ENCODE assay signal across 8 cellular contexts in the genomic region with DNA sequence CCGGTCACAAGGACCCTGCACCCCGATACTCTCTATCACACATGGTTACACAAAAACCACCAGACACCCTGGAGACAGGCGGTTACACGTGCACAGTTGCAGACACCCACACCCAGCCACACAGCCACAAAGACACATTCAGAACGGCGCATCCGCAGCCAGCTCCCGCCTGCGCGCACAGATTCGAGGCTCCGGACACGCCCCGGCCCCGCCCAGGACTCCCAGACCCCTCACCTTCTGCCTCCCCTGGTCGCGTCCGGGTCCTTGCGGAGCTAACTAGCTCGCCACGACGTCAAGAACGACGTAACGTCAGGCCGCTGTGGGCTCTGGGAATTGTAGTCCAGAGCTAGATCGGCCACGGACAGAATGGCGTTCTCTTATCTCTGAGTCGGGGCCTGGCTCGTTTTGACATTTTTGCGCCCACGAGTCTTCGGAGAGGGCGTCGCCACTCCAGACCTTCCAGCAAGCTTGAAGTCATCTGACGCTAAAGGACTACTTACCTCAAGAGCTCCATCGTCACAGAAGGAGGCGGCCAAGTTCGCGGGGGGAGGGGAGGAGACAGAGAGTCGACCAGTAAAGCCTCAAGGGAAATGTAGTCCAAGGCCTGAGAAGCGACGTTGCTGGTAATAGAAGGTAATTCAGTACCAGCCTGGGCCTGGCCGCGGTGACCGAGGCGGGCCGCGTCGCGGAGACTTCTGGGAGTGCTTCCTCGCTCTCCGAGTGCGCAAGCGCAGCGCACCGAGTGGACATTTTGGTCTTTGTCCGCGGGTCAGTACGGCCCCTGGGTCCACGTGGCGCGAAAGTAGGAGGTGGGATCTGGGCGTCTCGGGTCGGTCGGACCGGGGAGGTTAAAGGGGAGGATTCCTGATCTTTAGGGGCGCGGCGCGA. TPM values are rescaled to one million over a fixed set of nuclear protein-coding genes. Genes with fewer than 3 reads are reported as not detected.
DNase-seq lines count a peak whose midpoint lies in the region; ATAC-seq and TF ChIP-seq lines count a peak whose summit lies in the region.

Gene ZNF146, plus strand, starts transcription at position 719 of the 888 bp plus-strand sequence. CDS start 21,335 bp downstream, outside the sequence.
Gene ZNF565, minus strand, starts transcription at position 278 of the 888 bp plus-strand sequence. CDS start 12,680 bp downstream, outside the sequence.

- H3K27me3 ChIP-seq in smooth muscle cell (ENCODE audit: low read depth), result no peaks in the 10 kb centered on the region

- peak within 1 kb of the TSS; percentile 99 for H3K27ac ChIP-seq in caudate nucleus (ENCODE audit: low read depth, low read length)
- H3K27ac ChIP-seq in smooth muscle cell (ENCODE audit: low read depth), result peak within 1 kb of the TSS; percentile 86

- WGBS in smooth muscle cell (ENCODE audit: low lambda C conversion rate), result 1% methylated on average over 73 of the region's 73 CpGs

- H3K9me3 ChIP-seq in smooth muscle cell (replicated peaks; ENCODE audit: low read depth), result no peaks in the 10 kb centered on the region

- TF ChIP-seq POLR2A in GM18951 (IDR thresholded peaks at IDR 0.05; ENCODE audit: extremely low read depth, insufficient read depth, insufficient read length), result peak; percentile 86

- H3K4me3 ChIP-seq in AG09309 (ENCODE audit: control insufficient read depth, low read depth, low read length), result peak within 1 kb of the TSS; percentile 86
- H3K4me3 ChIP-seq in WI38 (ENCODE audit: low read depth, low read length), result peak within 1 kb of the TSS; percentile 72
- peak within 1 kb of the TSS; percentile 79 for H3K4me3 ChIP-seq in smooth muscle cell

- H3K4me1 Mint-ChIP-seq in immature natural killer cell, result peaks cover 21% of the 10 kb centered on the region in 2 donors

- in situ Hi-C loops in GM18951 (cut with MboI; ENCODE audit: low sequenced_read_pairs, unreplicated experiment), result no loop called here

- ATAC-seq in HG03159 (IDR thresholded peaks at IDR 0.05; ENCODE audit: unreplicated experiment), result peak; percentile 90

- H3K36me3 Mint-ChIP-seq in immature natural killer cell, result peaks cover 5% of the 10 kb centered on the region in 3 donors

- TF ChIP-seq CTCF in AG09309 (IDR thresholded peaks at IDR 0.05; ENCODE audit: control insufficient read depth, insufficient read depth, low read depth, low read length, missing control alignments) (no peak), WI38 (IDR thresholded peaks at IDR 0.05; ENCODE audit: low read depth, low read length) (no peak), smooth muscle cell (IDR thresholded peaks at IDR 0.05; ENCODE audit: borderline replicate concordance, insufficient read depth, poor library complexity, severe bottlenecking) (no peak)

- H3K9ac ChIP-seq in smooth muscle cell (ENCODE audit: low read depth), result peak within 1 kb of the TSS; percentile 95

- peaks cover 0 to 1% (median 0%) of the 10 kb centered on the region in 3 donors for H3K27me3 Mint-ChIP-seq in immature natural killer cell (ENCODE audit: low read depth in 3 of 3)

- peak within 1 kb of the TSS in 1 of 6 donors; percentile 51 for H3K27ac Mint-ChIP-seq in immature natural killer cell

- H3F3A ChIP-seq in smooth muscle cell (ENCODE audit: low read depth), result peaks cover 11% of the 10 kb centered on the region

- peak within 1 kb of the TSS; percentile 96 for H3K4me2 ChIP-seq in smooth muscle cell

- H4K20me1 ChIP-seq in smooth muscle cell (ENCODE audit: low read depth), result peaks cover 25% of the 10 kb centered on the region

- peaks cover 9% of the 10 kb centered on the region for H3K4me1 ChIP-seq in smooth muscle cell (ENCODE audit: low read depth)

- H3K9me3 Mint-ChIP-seq in immature natural killer cell, result no peaks in the 10 kb centered on the region

- peaks cover 47% of the 10 kb centered on the region for H3K79me2 ChIP-seq in smooth muscle cell (ENCODE audit: low read depth)

- H2AFZ ChIP-seq in smooth muscle cell (ENCODE audit: low read depth), result peak within 1 kb of the TSS; percentile 50

- no peaks in the 10 kb centered on the region for H3K36me3 ChIP-seq in smooth muscle cell (ENCODE audit: low read depth)

- H3K4me3 Mint-ChIP-seq in immature natural killer cell, result no peak within 1 kb of the TSS

- peak; percentile 95 for DNase-seq in AG09309 (ENCODE audit: low read depth)
- DNase-seq in NCI-H2227 (lab: John Stamatoyannopoulos, UW; ENCODE audit: unreplicated experiment), result peak; percentile 100
- peak; percentile 89 to 100 (median 98) for DNase-seq in caudate nucleus (lab: John Stamatoyannopoulos, UW)
- peak; percentile 94 to 95 (median 95) for DNase-seq in immature natural killer cell
- DNase-seq in smooth muscle cell (lab: John Stamatoyannopoulos, UW; ENCODE audit: unreplicated experiment), result peak; percentile 96

RNA-seq across cellular contexts. Expression of gene ZNF146, which starts in this region (rescaled TPM):
- polyA plus RNA-seq in immature natural killer cell (10 to 100 TPM; 18.6 to 50.6 (median 25.9) TPM), smooth muscle cell (49.4 and 57.5 TPM in 2 replicates)
- 155 and 161 TPM in 2 replicates for total RNA-seq in smooth muscle cell

RNA-seq across cellular contexts. Expression of gene ZNF565, which starts in this region (rescaled TPM):
- polyA plus RNA-seq in immature natural killer cell, result 1 to 10 TPM; 2.9 to 7.6 (median 2.9) TPM
- total RNA-seq in smooth muscle cell, result 4.5 and 8.6 TPM in 2 replicates
- polyA plus RNA-seq in smooth muscle cell, result 2.6 and 4.7 TPM in 2 replicates

Comparison
In these comparisons a context has a peak if more than half of its experiments do, and no peak if none do; other contexts are left out.
1. Peak in every context shown above with its lines: DNase-seq, ATAC-seq, H3K4me3 ChIP-seq and H3K27ac ChIP-seq.